ENCODE assay signal across 31 cellular contexts in the genomic region with DNA sequence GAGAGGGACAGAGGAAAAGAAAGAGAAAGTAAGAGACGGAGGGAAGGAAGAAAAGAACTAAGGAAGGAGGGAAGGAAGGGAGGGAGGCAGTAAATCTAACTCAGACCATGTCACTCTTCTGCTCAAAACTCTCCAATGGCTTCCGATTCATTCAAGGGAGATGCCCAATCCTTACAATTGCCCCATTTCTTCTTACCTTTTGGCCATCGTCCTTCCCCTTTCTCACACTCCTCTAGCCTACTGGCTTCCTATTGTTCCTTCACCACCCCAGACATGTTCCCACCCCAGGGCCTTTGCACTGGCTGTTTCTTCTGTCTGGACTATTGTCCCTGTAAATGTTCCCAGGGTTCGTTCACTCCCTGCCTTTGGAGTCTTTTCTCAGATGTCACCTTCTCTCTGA.
"Had no signal": no experiment of that assay in that cellular context is flagged by ENCODE, and none has a peak within 500 bp of the region (broad histone marks: within the 10 kb centered on the region; RNA-seq: fewer than 3 reads in every experiment).

No MANE protein-coding gene starts in this region.

- H3K4me3 Mint-ChIP-seq: naive thymus-derived CD8-positive, alpha-beta T cell; nephron; neural progenitor cell; stimulated activated memory B cell treated with anti-CD40 and anti-IgM and Interleukin-4, amounts not matched to agents 10 μg/mL and 1 μg/mL and 100 μg/mL, for 72 hours; stimulated activated naive CD8-positive, alpha-beta T cell treated with anti-CD3 and anti-CD28 coated beads, Interleukin-15, amount 100 ng/mL, for 72 hours had no signal

- H3K9me3 ChIP-seq: ovary, psoas muscle, suprapubic skin, testis, tibial artery, upper lobe of left lung, vagina had no signal

- H3K4me1 ChIP-seq: parathyroid adenoma, psoas muscle, spleen, suprapubic skin, testis, tibial artery, upper lobe of left lung, vagina had no signal

- H3K27ac ChIP-seq: neural progenitor cell, ovary, parathyroid adenoma, psoas muscle, skin epidermis, spleen, suprapubic skin, testis, tibial artery, upper lobe of left lung, vagina had no signal

- ATAC-seq: naive thymus-derived CD8-positive, alpha-beta T cell; psoas muscle; right cardiac atrium; sciatic nerve; stimulated activated memory B cell treated with anti-CD40 and anti-IgM and Interleukin-4, amounts not matched to agents 10 μg/mL and 1 μg/mL and 100 μg/mL, for 72 hours; stimulated activated naive CD8-positive, alpha-beta T cell treated with anti-CD3 and anti-CD28 coated beads, Interleukin-15, amount 100 ng/mL, for 72 hours; stimulated activated naive CD8-positive, alpha-beta T cell treated with anti-CD3 and anti-CD28 coated beads, Interleukin-15, Interleukin-2, amounts not matched to agents 100 U/mL and 50 U/mL, for 24 hours had no signal

- H3K36me3 ChIP-seq: ovary, spleen, suprapubic skin, tibial artery, upper lobe of left lung, vagina had no signal

- H2AFZ ChIP-seq: neural progenitor cell, parathyroid adenoma had no signal

- H3K27me3 ChIP-seq: neural progenitor cell, ovary, spleen, suprapubic skin, testis, tibial artery, upper lobe of left lung, vagina had no signal

- H3K27ac Mint-ChIP-seq: naive thymus-derived CD8-positive, alpha-beta T cell; nephron; neural progenitor cell; progenitor cell of endocrine pancreas; stimulated activated memory B cell treated with anti-CD40 and anti-IgM and Interleukin-4, amounts not matched to agents 10 μg/mL and 1 μg/mL and 100 μg/mL, for 72 hours; stimulated activated naive CD8-positive, alpha-beta T cell treated with anti-CD3 and anti-CD28 coated beads, Interleukin-15, amount 100 ng/mL, for 72 hours had no signal

- H3K36me3 Mint-ChIP-seq: naive thymus-derived CD8-positive, alpha-beta T cell; stimulated activated memory B cell treated with anti-CD40 and anti-IgM and Interleukin-4, amounts not matched to agents 10 μg/mL and 1 μg/mL and 100 μg/mL, for 72 hours had no signal

- FAIRE-seq: urothelium cell line had no signal

- H3K4me1 Mint-ChIP-seq: naive thymus-derived CD8-positive, alpha-beta T cell; nephron; stimulated activated memory B cell treated with anti-CD40 and anti-IgM and Interleukin-4, amounts not matched to agents 10 μg/mL and 1 μg/mL and 100 μg/mL, for 72 hours; stimulated activated naive CD8-positive, alpha-beta T cell treated with anti-CD3 and anti-CD28 coated beads, Interleukin-15, amount 100 ng/mL, for 72 hours had no signal

- H3K4me3 ChIP-seq: neural progenitor cell, ovary, psoas muscle, skin epidermis, smooth muscle cell, spleen, suprapubic skin, testis, tibial artery, upper lobe of left lung, vagina had no signal

- H3K4me2 ChIP-seq: neural progenitor cell, smooth muscle cell had no signal

- H3K9ac ChIP-seq: neural progenitor cell, parathyroid adenoma had no signal

- H3K27me3 Mint-ChIP-seq: progenitor cell of endocrine pancreas; stimulated activated memory B cell treated with anti-CD40 and anti-IgM and Interleukin-4, amounts not matched to agents 10 μg/mL and 1 μg/mL and 100 μg/mL, for 72 hours; stimulated activated naive CD8-positive, alpha-beta T cell treated with anti-CD3 and anti-CD28 coated beads, Interleukin-15, amount 100 ng/mL, for 72 hours had no signal

- H3K9me3 Mint-ChIP-seq: nephron had no signal

- H3K79me2 ChIP-seq: parathyroid adenoma had no signal

- DNase-seq: naive thymus-derived CD8-positive, alpha-beta T cell; occipital lobe; ovary; posterior cingulate gyrus; psoas muscle; right cardiac atrium; spleen; stimulated activated CD4-positive, alpha-beta T cell treated with anti-CD3 and anti-CD28 coated beads, Interleukin-12 subunit alpha, Interleukin-12 subunit beta, amount 100 ng/mL, for 4 hours; stimulated activated CD4-positive, alpha-beta T cell treated with anti-CD3 and anti-CD28 coated beads, Interleukin-1b, Interleukin-23, amount 100 ng/mL, for 48 hours; stimulated activated CD4-positive, alpha-beta T cell treated with anti-CD3 and anti-CD28 coated beads, Interleukin-4, amount 100 ng/mL, for 1 hour; stimulated activated CD4-positive, alpha-beta T cell treated with anti-CD3 and anti-CD28 coated beads, Interleukin-4, amount 100 ng/mL, for 4 hours; stimulated activated CD8-positive, alpha-beta memory T cell treated with anti-CD3 and anti-CD28 coated beads, Interleukin-4, amount 100 ng/mL, for 48 hours; stimulated activated naive CD4-positive, alpha-beta T cell; stimulated activated naive CD8-positive, alpha-beta T cell treated with anti-CD3 and anti-CD28 coated beads, Interleukin-15, amount 100 ng/mL, for 72 hours; stimulated activated naive CD8-positive, alpha-beta T cell treated with anti-CD3 and anti-CD28 coated beads, Interleukin-15, Interleukin-2, amounts not matched to agents 100 U/mL and 50 U/mL, for 24 hours; substantia nigra; testis; tibial artery; trophoblast cell; upper lobe of left lung had no signal
